ENCODE assay signal across 9 cellular contexts in the genomic region with DNA sequence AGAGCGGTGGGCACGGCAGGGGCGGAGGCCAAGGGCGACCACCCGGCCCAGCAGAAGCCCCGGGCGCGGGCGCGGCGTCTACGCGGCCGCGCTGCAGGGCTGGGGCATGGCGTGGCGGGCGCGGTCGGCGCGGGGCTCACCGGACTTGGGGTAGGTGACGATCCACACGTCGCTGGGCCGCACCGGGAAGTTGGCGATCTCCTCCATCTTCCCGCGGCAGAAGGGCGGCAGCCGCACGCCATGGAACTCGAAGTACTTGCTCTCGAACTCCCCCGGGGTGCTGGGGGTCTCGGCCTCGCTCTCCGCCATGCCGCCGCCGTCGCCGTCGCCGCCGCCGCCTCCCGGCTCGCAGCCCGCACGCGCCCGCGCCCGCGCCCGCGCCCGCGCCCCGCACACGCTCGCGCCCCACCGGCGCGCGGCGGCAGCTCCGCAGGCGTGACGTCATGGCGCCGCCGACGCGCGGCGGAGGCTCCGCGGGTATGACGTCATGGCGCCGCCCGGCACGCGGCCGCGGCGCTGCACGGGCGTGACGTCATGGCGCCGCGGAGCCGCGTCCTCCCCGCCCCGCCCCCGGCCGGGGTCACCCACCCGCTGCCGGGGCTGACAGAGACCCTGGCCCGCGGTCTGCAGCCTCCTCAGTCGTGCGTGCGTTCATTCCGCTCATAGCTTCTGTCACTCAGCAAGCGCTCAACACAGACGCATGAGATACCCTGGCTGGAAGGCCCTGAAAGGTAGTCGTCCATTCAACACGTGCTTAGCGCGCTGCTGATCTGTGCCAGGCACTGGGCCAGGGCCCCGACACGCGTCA. TPM values are rescaled to one million over a fixed set of nuclear protein-coding genes. Genes with fewer than 3 reads are reported as not detected.
DNase-seq lines count a peak whose midpoint lies in the region; ATAC-seq, FAIRE-seq and TF ChIP-seq lines count a peak whose summit lies in the region.
"Had no signal": no experiment of that assay in that cellular context is flagged by ENCODE, and none has a peak within 500 bp of the region (broad histone marks: within the 10 kb centered on the region; RNA-seq: fewer than 3 reads in every experiment).

A gene with protein sequence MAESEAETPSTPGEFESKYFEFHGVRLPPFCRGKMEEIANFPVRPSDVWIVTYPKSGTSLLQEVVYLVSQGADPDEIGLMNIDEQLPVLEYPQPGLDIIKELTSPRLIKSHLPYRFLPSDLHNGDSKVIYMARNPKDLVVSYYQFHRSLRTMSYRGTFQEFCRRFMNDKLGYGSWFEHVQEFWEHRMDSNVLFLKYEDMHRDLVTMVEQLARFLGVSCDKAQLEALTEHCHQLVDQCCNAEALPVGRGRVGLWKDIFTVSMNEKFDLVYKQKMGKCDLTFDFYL (minus strand): TSS at position 440 of the 808 bp plus-strand sequence. CDS start 131 bp downstream, at position 309.

- H3K27me3 Mint-ChIP-seq in CD4-positive, CD25-positive, alpha-beta regulatory T cell: peaks cover 55% of the 10 kb centered on the region
- H3K27me3 Mint-ChIP-seq in mesothelial cell of epicardium (ENCODE audit: low read depth): peaks cover 75% of the 10 kb centered on the region

- no peaks in the 10 kb centered on the region for H3K79me2 ChIP-seq in OCI-LY7 (ENCODE audit: insufficient read depth, low read depth, low read length)

- H4K20me1 ChIP-seq in OCI-LY7 (ENCODE audit: insufficient read depth, low read length): no peaks in the 10 kb centered on the region

- no peak within 1 kb of the TSS for H3K27ac Mint-ChIP-seq in CD4-positive, CD25-positive, alpha-beta regulatory T cell
- peak within 1 kb of the TSS; percentile 47 for H3K27ac Mint-ChIP-seq in mesothelial cell of epicardium

- H3K4me1 ChIP-seq in CD4-positive, CD25-positive, alpha-beta regulatory T cell (ENCODE audit: control insufficient read depth, insufficient read depth, low read length, poor library complexity, severe bottlenecking): no peaks in the 10 kb centered on the region
- no peaks in the 10 kb centered on the region for H3K4me1 ChIP-seq in colonic mucosa
- H3K4me1 ChIP-seq in OCI-LY7 (ENCODE audit: insufficient read depth, low read length, poor library complexity, severe bottlenecking): no peaks in the 10 kb centered on the region

- H3K27me3 ChIP-seq in CD4-positive, CD25-positive, alpha-beta regulatory T cell (ENCODE audit: control insufficient read depth, insufficient read depth, low read length): peaks cover 20% of the 10 kb centered on the region
- H3K27me3 ChIP-seq in MG63: peaks cover 32% of the 10 kb centered on the region
- peaks cover 8% of the 10 kb centered on the region for H3K27me3 ChIP-seq in bronchial epithelial cell (ENCODE audit: control insufficient read depth, insufficient read depth, low read length)
- H3K27me3 ChIP-seq in colonic mucosa: peaks cover 22% of the 10 kb centered on the region

- POLR2A ChIA-PET in OCI-LY7 (lab: Charles Lee): no interaction called here

- H3K9me3 ChIP-seq in CD4-positive, CD25-positive, alpha-beta regulatory T cell (ENCODE audit: control insufficient read depth in 2 of 2, low read length in 2 of 2): peaks cover 0 to 2% of the 10 kb centered on the region in 2 experiments
- H3K9me3 ChIP-seq in MG63 (no peaks in the 10 kb centered on the region), colonic mucosa (no peaks in the 10 kb centered on the region), OCI-LY7 (ENCODE audit: low read length) (no peaks in the 10 kb centered on the region)

- no peak within 1 kb of the TSS for H3K9ac ChIP-seq in colonic mucosa (ENCODE audit: low read depth in 2 of 2, low read length in 2 of 2)

- no peak for DNase-seq in CD4-positive, CD25-positive, alpha-beta regulatory T cell
- DNase-seq in MG63 (peak; percentile 20), bronchial epithelial cell (ENCODE audit: low read depth) (no peak), mesothelial cell of epicardium (ENCODE audit: low spot score in 2 of 2, unreplicated experiment in 2 of 2) (no peak), colonic mucosa (no peak), OCI-LY7 (ENCODE audit: low spot score) (no peak), AML-193 (lab: John Stamatoyannopoulos, UW) (no peak)

- intact Hi-C loops in colonic mucosa (cut with DNase I) (no loop called here), OCI-LY7 (cut with micrococcal nuclease; ENCODE audit: unreplicated experiment) (no loop called here)

- no peak for FAIRE-seq in bronchial epithelial cell (lab: Jason Lieb, UNC)

- no peak for ATAC-seq in CD4-positive, CD25-positive, alpha-beta regulatory T cell (ENCODE audit: low read depth in 2 of 2)
- ATAC-seq in GM18868 (IDR thresholded peaks at IDR 0.05; ENCODE audit: unreplicated experiment): no peak

- H2AFZ ChIP-seq in OCI-LY7 (ENCODE audit: low read length): no peak within 1 kb of the TSS

- H3K4me3 ChIP-seq in CD4-positive, CD25-positive, alpha-beta regulatory T cell (ENCODE audit: low read depth, low read length): no peak within 1 kb of the TSS
- no peak within 1 kb of the TSS for H3K4me3 ChIP-seq in MG63
- peak within 1 kb of the TSS; percentile 27 for H3K4me3 ChIP-seq in bronchial epithelial cell (ENCODE audit: low read depth, low read length)
- no peak within 1 kb of the TSS for H3K4me3 ChIP-seq in colonic mucosa
- no peak within 1 kb of the TSS for H3K4me3 ChIP-seq in OCI-LY7 (ENCODE audit: low read depth, low read length, poor library complexity, severe bottlenecking)

- H3K27ac ChIP-seq in CD4-positive, CD25-positive, alpha-beta regulatory T cell (ENCODE audit: insufficient read depth, low read length, poor library complexity, severe bottlenecking): no peak within 1 kb of the TSS
- no peak within 1 kb of the TSS for H3K27ac ChIP-seq in colonic mucosa
- H3K27ac ChIP-seq in OCI-LY7 (ENCODE audit: low read depth, low read length, poor library complexity, severe bottlenecking): no peak within 1 kb of the TSS

- H3K9me3 Mint-ChIP-seq in CD4-positive, CD25-positive, alpha-beta regulatory T cell: peaks cover 0 to 5% (median 0%) of the 10 kb centered on the region in 7 donors
- H3K9me3 Mint-ChIP-seq in mesothelial cell of epicardium: peaks cover 4% of the 10 kb centered on the region

- TF ChIP-seq CTCF in bronchial epithelial cell (IDR thresholded peaks at IDR 0.05; ENCODE audit: insufficient read depth, low read length, severe bottlenecking) (no peak), mesothelial cell of epicardium (IDR thresholded peaks at IDR 0.05; ENCODE audit: unreplicated experiment) (no peak), colonic mucosa (IDR thresholded peaks at IDR 0.05) (no peak), OCI-LY7 (conservative IDR thresholded peaks at IDR 0.05; ENCODE audit: low read length) (no peak)

- peaks cover 0 to 4% (median 0%) of the 10 kb centered on the region in 4 donors for H3K4me1 Mint-ChIP-seq in CD4-positive, CD25-positive, alpha-beta regulatory T cell
- H3K4me1 Mint-ChIP-seq in mesothelial cell of epicardium: peaks cover 2% of the 10 kb centered on the region

- H3K36me3 ChIP-seq in CD4-positive, CD25-positive, alpha-beta regulatory T cell (ENCODE audit: control insufficient read depth, insufficient read depth, low read length): no peaks in the 10 kb centered on the region
- H3K36me3 ChIP-seq in MG63 (no peaks in the 10 kb centered on the region), bronchial epithelial cell (ENCODE audit: control insufficient read depth, insufficient read depth, low read length) (no peaks in the 10 kb centered on the region), colonic mucosa (no peaks in the 10 kb centered on the region), OCI-LY7 (ENCODE audit: insufficient read depth, low read length) (no peaks in the 10 kb centered on the region)

- H3K36me3 Mint-ChIP-seq in CD4-positive, CD25-positive, alpha-beta regulatory T cell: no peaks in the 10 kb centered on the region
- no peaks in the 10 kb centered on the region for H3K36me3 Mint-ChIP-seq in mesothelial cell of epicardium

- no TSS peak for BruUV-seq in OCI-LY7 (replicated peaks; lab: Mats Ljungman, UMichigan)

- peak within 1 kb of the TSS in 3 of 4 donors; percentile 48 to 84 (median 62) for H3K4me3 Mint-ChIP-seq in CD4-positive, CD25-positive, alpha-beta regulatory T cell
- H3K4me3 Mint-ChIP-seq in mesothelial cell of epicardium: peak within 1 kb of the TSS; percentile 71

- no peaks in the 10 kb centered on the region for H3K9me2 ChIP-seq in OCI-LY7 (ENCODE audit: insufficient read depth, low read length)

- CTCF ChIA-PET in OCI-LY7 (lab: Charles Lee; ENCODE audit: unreplicated experiment): no interaction called here

- H3K4me2 ChIP-seq in OCI-LY7 (ENCODE audit: low read length): no peak within 1 kb of the TSS

RNA-seq across cellular contexts. Expression of the gene that starts here (rescaled TPM):
- not detected for total RNA-seq in CD4-positive, CD25-positive, alpha-beta regulatory T cell
- not detected for polyA plus RNA-seq in CD4-positive, CD25-positive, alpha-beta regulatory T cell
- not detected in 2 replicates for total RNA-seq in MG63 (2014; rRNA removed; shearing (Covaris generic); ENCODE audit: low replicate concordance)
- total RNA-seq in bronchial epithelial cell: under 0.01 TPM in 2 replicates
- 7.1 to 8.7 TPM (median 7.2 TPM) in 3 replicates for total RNA-seq in mesothelial cell of epicardium
- total RNA-seq in colonic mucosa: under 1 TPM; 0.10 to 0.82 TPM
- total RNA-seq in OCI-LY7 (2014; rRNA removed; shearing (Covaris generic)): not detected in 2 replicates
- not detected in 2 replicates for total RNA-seq in OCI-LY7 (2022)
- total RNA-seq: myocyte had no signal

Comparison
In these comparisons a context has a peak if more than half of its experiments do, and no peak if none do; other contexts are left out.
1. Peak in DNase-seq in MG63; RNA of the gene not detected or under 1 TPM.